Comparison of ENCODE assay signal across 8 cellular contexts in the genomic region with DNA sequence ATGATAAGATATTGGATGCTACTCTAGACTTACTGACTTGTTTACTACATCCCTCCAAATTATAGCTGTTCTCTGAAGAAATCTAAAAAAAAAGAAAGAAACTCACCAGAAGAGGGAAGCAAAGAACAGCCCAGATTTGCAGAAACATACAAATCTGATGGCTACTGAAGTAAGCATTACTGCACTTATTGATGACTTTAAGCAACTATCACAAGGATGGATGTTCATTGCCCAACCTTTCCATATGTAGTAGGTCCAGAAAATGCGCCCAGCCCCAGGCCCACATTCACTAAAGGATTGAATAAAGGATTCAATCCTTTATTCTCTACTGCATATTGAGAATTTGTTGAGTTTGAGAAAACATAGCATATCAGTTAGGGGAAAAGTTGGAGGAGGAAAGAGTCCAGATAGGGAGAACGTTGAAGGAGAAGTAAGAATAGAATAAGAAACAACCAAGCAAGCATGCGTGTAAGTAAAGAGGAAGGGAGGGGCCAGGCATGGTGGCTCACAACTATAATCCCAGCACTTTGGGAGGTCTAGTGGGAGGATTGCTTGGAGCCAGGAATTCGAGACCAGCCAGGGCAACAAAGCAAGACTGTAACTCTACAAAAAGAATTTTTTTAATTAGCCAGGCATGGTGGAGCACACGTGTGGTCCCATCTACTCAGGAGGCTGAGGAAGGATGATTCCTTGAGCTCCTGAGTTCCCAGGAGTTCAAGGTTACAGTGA. TPM values are rescaled to one million over a fixed set of nuclear protein-coding genes. Genes with fewer than 3 reads are reported as not detected.
DNase-seq lines count a peak whose midpoint lies in the region; ATAC-seq and TF ChIP-seq lines count a peak whose summit lies in the region.

No MANE protein-coding gene starts in this region.

- H3K36me3 ChIP-seq in heart right ventricle = no peaks in the 10 kb centered on the region
- no peaks in the 10 kb centered on the region for H3K36me3 ChIP-seq in HEK293 (ENCODE audit: control insufficient read depth in 2 of 2, insufficient read depth in 1 of 2, low read length in 2 of 2)
- no peaks in the 10 kb centered on the region for H3K36me3 ChIP-seq in brain microvascular endothelial cell (replicated peaks)

- peak overlapping the region in 1 of 10 donors; percentile 26 for H3K27ac ChIP-seq in heart right ventricle
- H3K27ac ChIP-seq in HEK293 (ENCODE audit: extremely low read depth, low read depth, low read length) = no peak overlapping the region
- H3K27ac ChIP-seq in brain microvascular endothelial cell = no peak overlapping the region

- peak overlapping the region; percentile 16 for H3K4me3 Mint-ChIP-seq in memory B cell

- H3K4me1 ChIP-seq in heart right ventricle = peaks cover 0 to 30% (median 0%) of the 10 kb centered on the region in 9 donors
- H3K4me1 ChIP-seq in HEK293 (ENCODE audit: control insufficient read depth, insufficient read depth, low read length) = no peaks in the 10 kb centered on the region

- peaks cover 4% of the 10 kb centered on the region for H3K36me3 Mint-ChIP-seq in memory B cell

- no peak for DNase-seq in heart right ventricle
- no peak for DNase-seq in Right ventricle myocardium superior
- peak; percentile 56 for DNase-seq in NB4 (ENCODE audit: low read depth)
- peak; percentile 8 for DNase-seq in brain microvascular endothelial cell
- peak in 1 of 2 donors; percentile 39 for DNase-seq in memory B cell (ENCODE audit: low spot score in 2 of 2)
- no peak for DNase-seq in HuH-7.5 (ENCODE audit: low spot score)
- no peak for DNase-seq in retina

- H3K27me3 ChIP-seq in heart right ventricle (no peaks in the 10 kb centered on the region), brain microvascular endothelial cell (replicated peaks) (no peaks in the 10 kb centered on the region)

- intact Hi-C loops in heart right ventricle (cut with DNase I) (no loop called here), Right ventricle myocardium superior (cut with DNase I) (no loop called here)

- no peaks in the 10 kb centered on the region for H3K9me3 Mint-ChIP-seq in memory B cell

- CTCF ChIA-PET in HEK293 (lab: Yijun Ruan, JAX) = interaction anchor here (0.6 to 5.4 kb wide), 11 partner anchors 8 to 415 kb away, joined by 3 to 46 read pairs (median 4); no protein-coding TSS in a partner anchor

- 47 to 57% methylated on average over 5 of the region's 5 CpGs for WGBS in heart right ventricle, 2 donors

- H3K9me3 ChIP-seq in heart right ventricle (peaks cover 0 to 15% (median 4%) of the 10 kb centered on the region in 11 donors), HEK293 (ENCODE audit: control insufficient read depth, insufficient read depth, low read depth, low read length) (no peaks in the 10 kb centered on the region)

- TF ChIP-seq CTCF in heart right ventricle (IDR thresholded peaks at IDR 0.05) (peak in 6 of 9 donors; percentile 23 to 54 (median 40)), HEK293 (tag by site-specific recombination; IDR thresholded peaks at IDR 0.05) (0 out of 2 replicates have a peak, but pooled peaks have one; percentile 38), NB4 (IDR thresholded peaks at IDR 0.05; ENCODE audit: low read depth, low read length) (peak; percentile 19), brain microvascular endothelial cell (IDR thresholded peaks at IDR 0.05; ENCODE audit: low read depth, low read length, missing control alignments) (peak; percentile 32)

- POLR2A ChIA-PET in HEK293 (lab: Yijun Ruan, JAX) = interaction anchor here (0.6 to 0.7 kb wide), 3 partner anchors 19 to 408 kb away, joined by 3 to 4 read pairs (median 3); no protein-coding TSS in a partner anchor

- peaks cover 39% of the 10 kb centered on the region for H3K4me1 Mint-ChIP-seq in memory B cell

- H3K27ac Mint-ChIP-seq in memory B cell = peak overlapping the region; percentile 29

- in situ Hi-C loops in brain microvascular endothelial cell (cut with HindIII; ENCODE audit: low pct_ligation_motif_present, low sequenced_read_pairs) = no loop called here

- no peaks in the 10 kb centered on the region for H3K27me3 Mint-ChIP-seq in memory B cell

- TF ChIP-seq POLR2A in NB4 (IDR thresholded peaks at IDR 0.05; ENCODE audit: extremely low read depth, insufficient read length) = no peak

- H3K4me3 ChIP-seq in heart right ventricle (no peak overlapping the region), HEK293 (ENCODE audit: low read depth, low read length) (no peak overlapping the region), NB4 (ENCODE audit: low read depth, low read length) (no peak overlapping the region), brain microvascular endothelial cell (ENCODE audit: low read depth, low read length) (no peak overlapping the region)

- ATAC-seq in heart right ventricle (peak in 1 of 8 donors; percentile 38), Right ventricle myocardium superior (ENCODE audit: poor library complexity) (no peak), memory B cell (ENCODE audit: low read depth) (peak; percentile 78)

TF ChIP-seq in HEK293, 187 proteins besides CTCF, POLR2A, EP300 and RAD21:
- TF ChIP-seq, protein P1, sequence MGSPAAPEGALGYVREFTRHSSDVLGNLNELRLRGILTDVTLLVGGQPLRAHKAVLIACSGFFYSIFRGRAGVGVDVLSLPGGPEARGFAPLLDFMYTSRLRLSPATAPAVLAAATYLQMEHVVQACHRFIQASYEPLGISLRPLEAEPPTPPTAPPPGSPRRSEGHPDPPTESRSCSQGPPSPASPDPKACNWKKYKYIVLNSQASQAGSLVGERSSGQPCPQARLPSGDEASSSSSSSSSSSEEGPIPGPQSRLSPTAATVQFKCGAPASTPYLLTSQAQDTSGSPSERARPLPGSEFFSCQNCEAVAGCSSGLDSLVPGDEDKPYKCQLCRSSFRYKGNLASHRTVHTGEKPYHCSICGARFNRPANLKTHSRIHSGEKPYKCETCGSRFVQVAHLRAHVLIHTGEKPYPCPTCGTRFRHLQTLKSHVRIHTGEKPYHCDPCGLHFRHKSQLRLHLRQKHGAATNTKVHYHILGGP (tag by site-specific recombination; IDR thresholded peaks at IDR 0.05) = no peak
- TF ChIP-seq ZNF610 (tag by site-specific recombination; IDR thresholded peaks at IDR 0.05; ENCODE audit: borderline replicate concordance) (no peak), ZNF335 (tag by site-specific recombination; conservative IDR thresholded peaks at IDR 0.05) (no peak), ZNF248 (tag by site-specific recombination; IDR thresholded peaks at IDR 0.05) (no peak), KLF9 (tag by site-specific recombination; IDR thresholded peaks at IDR 0.05; ENCODE audit: low read depth) (no peak), ZNF654 (tag by site-specific recombination; IDR thresholded peaks at IDR 0.05; ENCODE audit: low read depth) (peak; percentile 83), ZNF747 (tag by site-specific recombination; IDR thresholded peaks at IDR 0.05) (no peak), ZNF514 (tag by site-specific recombination; IDR thresholded peaks at IDR 0.05) (no peak), ZNF792 (tag by site-specific recombination; IDR thresholded peaks at IDR 0.05) (no peak), ZNF155 (tag by site-specific recombination; IDR thresholded peaks at IDR 0.05) (no peak)
- TF ChIP-seq, protein P2, sequence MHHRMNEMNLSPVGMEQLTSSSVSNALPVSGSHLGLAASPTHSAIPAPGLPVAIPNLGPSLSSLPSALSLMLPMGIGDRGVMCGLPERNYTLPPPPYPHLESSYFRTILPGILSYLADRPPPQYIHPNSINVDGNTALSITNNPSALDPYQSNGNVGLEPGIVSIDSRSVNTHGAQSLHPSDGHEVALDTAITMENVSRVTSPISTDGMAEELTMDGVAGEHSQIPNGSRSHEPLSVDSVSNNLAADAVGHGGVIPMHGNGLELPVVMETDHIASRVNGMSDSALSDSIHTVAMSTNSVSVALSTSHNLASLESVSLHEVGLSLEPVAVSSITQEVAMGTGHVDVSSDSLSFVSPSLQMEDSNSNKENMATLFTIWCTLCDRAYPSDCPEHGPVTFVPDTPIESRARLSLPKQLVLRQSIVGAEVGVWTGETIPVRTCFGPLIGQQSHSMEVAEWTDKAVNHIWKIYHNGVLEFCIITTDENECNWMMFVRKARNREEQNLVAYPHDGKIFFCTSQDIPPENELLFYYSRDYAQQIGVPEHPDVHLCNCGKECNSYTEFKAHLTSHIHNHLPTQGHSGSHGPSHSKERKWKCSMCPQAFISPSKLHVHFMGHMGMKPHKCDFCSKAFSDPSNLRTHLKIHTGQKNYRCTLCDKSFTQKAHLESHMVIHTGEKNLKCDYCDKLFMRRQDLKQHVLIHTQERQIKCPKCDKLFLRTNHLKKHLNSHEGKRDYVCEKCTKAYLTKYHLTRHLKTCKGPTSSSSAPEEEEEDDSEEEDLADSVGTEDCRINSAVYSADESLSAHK (tag by site-specific recombination; IDR thresholded peaks at IDR 0.05) = peak; percentile 14; the same call in 1 of the 2 replicates
- TF ChIP-seq, protein P3, sequence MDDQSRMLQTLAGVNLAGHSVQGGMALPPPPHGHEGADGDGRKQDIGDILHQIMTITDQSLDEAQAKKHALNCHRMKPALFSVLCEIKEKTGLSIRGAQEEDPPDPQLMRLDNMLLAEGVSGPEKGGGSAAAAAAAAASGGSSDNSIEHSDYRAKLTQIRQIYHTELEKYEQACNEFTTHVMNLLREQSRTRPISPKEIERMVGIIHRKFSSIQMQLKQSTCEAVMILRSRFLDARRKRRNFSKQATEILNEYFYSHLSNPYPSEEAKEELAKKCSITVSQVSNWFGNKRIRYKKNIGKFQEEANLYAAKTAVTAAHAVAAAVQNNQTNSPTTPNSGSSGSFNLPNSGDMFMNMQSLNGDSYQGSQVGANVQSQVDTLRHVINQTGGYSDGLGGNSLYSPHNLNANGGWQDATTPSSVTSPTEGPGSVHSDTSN (CRISPR knock-in tag; IDR thresholded peaks at IDR 0.05) = no peak
TF ChIP-seq in HEK293: peak in this region for 2.

RNA-seq across cellular contexts. Expression of a gene that starts 33.8 kb away (rescaled TPM):
- total RNA-seq in heart right ventricle (10 to 100 TPM in 8 of 10 donors, 1 to 10 TPM in 2; 8.9 to 14.8 (median 12.8) TPM), Right ventricle myocardium superior (11.8 TPM)
- polyA plus RNA-seq in heart right ventricle = 10 to 100 TPM in 1 of 2 donors, 1 to 10 TPM in 1; 1.7 to 15.7 TPM

RNA-seq across cellular contexts. Expression of a gene that starts 48.7 kb away (rescaled TPM):
- 10 to 100 TPM; 19.7 to 36.5 (median 26.7) TPM for total RNA-seq in heart right ventricle
- polyA plus RNA-seq in heart right ventricle = 10 to 100 TPM in 1 of 2 donors, 1 to 10 TPM in 1; 5.9 to 15.7 TPM
- 23.3 TPM for total RNA-seq in Right ventricle myocardium superior

Comparison
In these comparisons a context has a peak if more than half of its experiments do, and no peak if none do; other contexts are left out.
1. DNase-seq: peak in NB4 (single experiment) and brain microvascular endothelial cell (single experiment); none in heart right ventricle (0 of 2), Right ventricle myocardium superior (single experiment), HuH-7.5 (single experiment) and retina (single experiment).
2. Peak in every context shown above with its lines, with median percentiles within 50 percentile points of each other: CTCF ChIP-seq.